7 cellular contexts compared by ENCODE assay signal in genomic region chr14:75742867-75743266, GRCh38.
"Had no signal": no experiment of that assay in that cellular context is flagged by ENCODE, and none has a peak within 500 bp of the region (broad histone marks: within the 10 kb centered on the region; RNA-seq: fewer than 3 reads in every experiment).

No MANE protein-coding gene starts in this region.

- ATAC-seq: GM12878 had no signal

- H3K4me3 ChIP-seq: GM12878 had no signal

- FAIRE-seq: G401.6, GM12878, GM12892, GM18507, GM19239 had no signal

- DNase-seq: GDM1, GF-D8 had no signal
